Comparison of ENCODE assay signal across 33 cellular contexts in the genomic region with DNA sequence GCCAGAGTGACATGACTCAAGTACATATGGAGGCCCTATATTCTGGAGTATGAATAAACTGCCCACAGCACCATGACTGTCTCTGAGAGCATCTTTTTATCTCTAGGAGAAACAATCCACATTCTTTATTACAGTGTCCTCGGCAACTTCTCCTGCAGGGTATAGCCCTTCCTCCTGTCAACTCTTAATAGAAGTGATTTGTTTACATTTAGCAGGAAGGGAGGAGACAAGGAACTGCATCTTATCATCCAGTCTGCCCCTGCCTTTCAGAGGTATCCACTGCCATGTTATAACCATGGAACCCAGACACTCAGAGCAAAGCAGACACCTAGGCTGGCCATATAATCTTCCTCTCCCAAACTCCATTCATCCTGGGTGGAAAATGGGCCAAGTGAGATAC.
"Had no signal": no experiment of that assay in that cellular context is flagged by ENCODE, and none has a peak within 500 bp of the region (broad histone marks: within the 10 kb centered on the region; RNA-seq: fewer than 3 reads in every experiment).

No MANE protein-coding gene starts in this region.

- H3K36me3 ChIP-seq: heart left ventricle, left lung, lower lobe of right lung, pancreas, prostate gland, suprapubic skin, thoracic aorta, tibial artery, upper lobe of right lung had no signal

- H3K4me1 ChIP-seq: heart left ventricle, left lung, lower lobe of right lung, pancreas, prostate gland, tibial artery, upper lobe of right lung had no signal

- H3K27me3 ChIP-seq: heart left ventricle, left lung, pancreas, suprapubic skin, tibial artery, upper lobe of right lung had no signal

- H3K27ac ChIP-seq: heart left ventricle, left lung, lower lobe of right lung, pancreas, prostate gland, skin epidermis, suprapubic skin, thoracic aorta, tibial artery, upper lobe of right lung had no signal

- H3K27me3 Mint-ChIP-seq: naive thymus-derived CD4-positive, alpha-beta T cell; stimulated activated naive CD8-positive, alpha-beta T cell treated with anti-CD3 and anti-CD28 coated beads, Interleukin-15, Interleukin-2, amounts not matched to agents 100 ng/mL and 50 ng/mL, for 24 hours had no signal

- H3K4me1 Mint-ChIP-seq: mesothelial cell of epicardium; naive thymus-derived CD4-positive, alpha-beta T cell; neural crest cell; stimulated activated effector memory CD8-positive, alpha-beta T cell treated with anti-CD3 and anti-CD28 coated beads, Interleukin-12 subunit alpha, Interleukin-12 subunit beta, amount 100 ng/mL, for 72 hours had no signal

- H3K9me3 Mint-ChIP-seq: mesothelial cell of epicardium; nephron; neural crest cell; stimulated activated naive CD8-positive, alpha-beta T cell treated with anti-CD3 and anti-CD28 coated beads, Interleukin-15, Interleukin-2, amounts not matched to agents 100 ng/mL and 50 ng/mL, for 24 hours had no signal

- H3K4me3 Mint-ChIP-seq: mesothelial cell of epicardium; naive thymus-derived CD4-positive, alpha-beta T cell; nephron; neural crest cell; stimulated activated effector memory CD8-positive, alpha-beta T cell treated with anti-CD3 and anti-CD28 coated beads, Interleukin-12 subunit alpha, Interleukin-12 subunit beta, amount 100 ng/mL, for 72 hours; stimulated activated naive CD8-positive, alpha-beta T cell treated with anti-CD3 and anti-CD28 coated beads, Interleukin-15, Interleukin-2, amounts not matched to agents 100 ng/mL and 50 ng/mL, for 24 hours had no signal

- H3K27ac Mint-ChIP-seq: mesothelial cell of epicardium; naive thymus-derived CD4-positive, alpha-beta T cell; nephron; stimulated activated effector memory CD8-positive, alpha-beta T cell treated with anti-CD3 and anti-CD28 coated beads, Interleukin-12 subunit alpha, Interleukin-12 subunit beta, amount 100 ng/mL, for 72 hours; stimulated activated naive CD8-positive, alpha-beta T cell treated with anti-CD3 and anti-CD28 coated beads, Interleukin-15, Interleukin-2, amounts not matched to agents 100 ng/mL and 50 ng/mL, for 24 hours had no signal

- ATAC-seq: heart left ventricle; left cardiac atrium; left lung; lower lobe of right lung; naive thymus-derived CD4-positive, alpha-beta T cell; pancreas; right cardiac atrium; sciatic nerve; stimulated activated effector memory CD8-positive, alpha-beta T cell treated with anti-CD3 and anti-CD28 coated beads, Interleukin-12 subunit alpha, Interleukin-12 subunit beta, amount 100 ng/mL, for 72 hours; upper lobe of right lung had no signal

- H3K4me3 ChIP-seq: heart left ventricle, left lung, lower lobe of right lung, mucosa of descending colon, pancreas, prostate gland, skin epidermis, suprapubic skin, thoracic aorta, tibial artery, upper lobe of right lung had no signal

- H3K36me3 Mint-ChIP-seq: mesothelial cell of epicardium; naive thymus-derived CD4-positive, alpha-beta T cell; stimulated activated effector memory CD8-positive, alpha-beta T cell treated with anti-CD3 and anti-CD28 coated beads, Interleukin-12 subunit alpha, Interleukin-12 subunit beta, amount 100 ng/mL, for 72 hours had no signal

- H3K9me3 ChIP-seq: heart left ventricle, left lung, lower lobe of right lung, mucosa of descending colon, pancreas, prostate gland, suprapubic skin, thoracic aorta, tibial artery, upper lobe of right lung had no signal

- DNase-seq: heart left ventricle; islet precursor cell; kidney glomerular epithelial cell; left cardiac atrium; left lung; lower lobe of right lung; mammary epithelial cell; mesendoderm; mucosa of descending colon; naive thymus-derived CD4-positive, alpha-beta T cell; nucleus accumbens; pancreas; posterior cingulate gyrus; retina; right cardiac atrium; stimulated activated CD4-positive, alpha-beta T cell treated with anti-CD3 and anti-CD28 coated beads, Interleukin-12 subunit alpha, Interleukin-12 subunit beta, amount 100 ng/mL, for 4 hours; stimulated activated CD4-positive, alpha-beta T cell treated with anti-CD3 and anti-CD28 coated beads, Interleukin-15, amount 100 ng/mL, for 24 hours; stimulated activated CD4-positive, alpha-beta T cell treated with anti-CD3 and anti-CD28 coated beads, Interleukin-2, amount 100 ng/mL, for 24 hours; stimulated activated CD4-positive, alpha-beta T cell treated with anti-CD3 and anti-CD28 coated beads, Interleukin-4, amount 100 ng/mL, for 1 hour; stimulated activated naive CD4-positive, alpha-beta T cell; tibial artery; trophoblast cell; upper lobe of right lung had no signal
